15 cellular contexts compared by ENCODE assay signal in genomic region chr4:185838104-185838452, GRCh38. TPM values are rescaled to one million over a fixed set of nuclear protein-coding genes. Genes with fewer than 3 reads are reported as not detected.
DNase-seq lines count a peak whose midpoint lies in the region; ATAC-seq and TF ChIP-seq lines count a peak whose summit lies in the region.
"Had no signal": no experiment of that assay in that cellular context is flagged by ENCODE, and none has a peak within 500 bp of the region (broad histone marks: within the 10 kb centered on the region; RNA-seq: fewer than 3 reads in every experiment).

No MANE protein-coding gene starts in this region.

- ATAC-seq in lower lobe of right lung (peak; percentile 19 to 49), thoracic aorta (ENCODE audit: insufficient number of reproducible peaks, low FRiP score, low read depth) (no peak)

- H3K27me3 ChIP-seq in NT2/D1 (ENCODE audit: insufficient read depth, insufficient read length) (no peaks in the 10 kb centered on the region), lower lobe of right lung (ENCODE audit: low read depth) (no peaks in the 10 kb centered on the region), thoracic aorta (replicated peaks; ENCODE audit: insufficient read depth) (no peaks in the 10 kb centered on the region)
- H3K27me3 ChIP-seq: SJCRH30 had no signal

- H3K36me3 ChIP-seq in NT2/D1 (ENCODE audit: insufficient read depth, insufficient read length, low read length): no peaks in the 10 kb centered on the region
- H3K36me3 ChIP-seq in lower lobe of right lung: no peaks in the 10 kb centered on the region
- H3K36me3 ChIP-seq in thoracic aorta: no peaks in the 10 kb centered on the region
- H3K36me3 ChIP-seq: SJCRH30 had no signal

- H3K4me3 ChIP-seq in NT2/D1 (ENCODE audit: insufficient read length, low read depth) (no peak overlapping the region), lower lobe of right lung (no peak overlapping the region), thoracic aorta (no peak overlapping the region)
- H3K4me3 ChIP-seq: SJCRH30 had no signal

- DNase-seq in NT2/D1 (ENCODE audit: low read depth, low spot score): no peak
- DNase-seq in lower lobe of right lung: no peak
- no peak for DNase-seq in thoracic aorta (ENCODE audit: low spot score)
- DNase-seq in SW480 (ENCODE audit: low spot score): no peak
- no peak for DNase-seq in T-helper 1 cell
- no peak for DNase-seq in activated CD4-positive, alpha-beta T cell treated with anti-CD3 and anti-CD28 coated beads, Interleukin-2, amount 50 U/mL, for 1 hour
- DNase-seq: activated naive CD4-positive, alpha-beta T cell; Karpas-422; NCI-H187; posterior cingulate gyrus; SJCRH30; stimulated activated CD4-positive, alpha-beta T cell treated with anti-CD3 and anti-CD28 coated beads, Interleukin-2, amount 100 ng/mL, for 24 hours had no signal

- H3K9ac ChIP-seq in NT2/D1 (ENCODE audit: insufficient read length, low read depth): peak overlapping the region; percentile 62

- H3K4me1 ChIP-seq in NT2/D1 (ENCODE audit: insufficient read depth, insufficient read length): peaks cover 10% of the 10 kb centered on the region
- peaks cover 30% of the 10 kb centered on the region for H3K4me1 ChIP-seq in lower lobe of right lung
- peaks cover 10 to 35% of the 10 kb centered on the region in 2 donors for H3K4me1 ChIP-seq in thoracic aorta (ENCODE audit: control insufficient read depth in 1 of 2, low read depth in 2 of 2)

- peak overlapping the region; percentile 43 for H3K27ac ChIP-seq in cingulate gyrus (ENCODE audit: low read depth, low read length)
- peak overlapping the region; percentile 4 for H3K27ac ChIP-seq in lower lobe of right lung
- peak overlapping the region; percentile 80 to 81 for H3K27ac ChIP-seq in thoracic aorta
- H3K27ac ChIP-seq: C4-2B had no signal

- intact Hi-C loops in lower lobe of right lung (cut with DNase I): no loop called here

- H3K9me3 ChIP-seq in NT2/D1 (ENCODE audit: insufficient read depth, low read length): peaks cover 14% of the 10 kb centered on the region
- no peaks in the 10 kb centered on the region for H3K9me3 ChIP-seq in lower lobe of right lung
- no peaks in the 10 kb centered on the region for H3K9me3 ChIP-seq in thoracic aorta
- H3K9me3 ChIP-seq: SJCRH30 had no signal

- TF ChIP-seq CTCF in lower lobe of right lung (IDR thresholded peaks at IDR 0.05) (no peak), thoracic aorta (IDR thresholded peaks at IDR 0.05) (no peak)

RNA-seq across cellular contexts. Expression of gene SORBS2, which starts 26.1 kb away (rescaled TPM):
- total RNA-seq in lower lobe of right lung (49.3 TPM), thoracic aorta (100 to 1,000 TPM; 268 to 443 TPM)
- total RNA-seq: activated CD8-positive, alpha-beta memory T cell treated with anti-CD3 and anti-CD28 coated beads for 36 hours; SJCRH30 had no signal

Comparison
In these comparisons a context has a peak if more than half of its experiments do, and no peak if none do; other contexts are left out.
1. H3K27ac ChIP-seq: peak in every context shown above with its lines; median percentile 80 in thoracic aorta; 43 in cingulate gyrus; 4 in lower lobe of right lung.